In genomic region chrX:103258275-103258674, GRCh38 we compare ENCODE assay signal across 30 cellular contexts. TPM values are rescaled to one million over a fixed set of nuclear protein-coding genes. Genes with fewer than 3 reads are reported as not detected.
"Had no signal": no experiment of that assay in that cellular context is flagged by ENCODE, and none has a peak within 500 bp of the region (broad histone marks: within the 10 kb centered on the region; RNA-seq: fewer than 3 reads in every experiment).

No MANE protein-coding gene starts in this region.

- H3K9me3 ChIP-seq: colonic mucosa, esophagus muscularis mucosa, gastroesophageal sphincter, heart left ventricle, psoas muscle, thoracic aorta, tibial nerve, upper lobe of left lung had no signal

- H3K27ac ChIP-seq: colonic mucosa, esophagus muscularis mucosa, foreskin keratinocyte, gastroesophageal sphincter, heart left ventricle, neural progenitor cell, psoas muscle, skin epidermis, thoracic aorta, tibial nerve, upper lobe of left lung had no signal

- H3K4me1 ChIP-seq: colonic mucosa, psoas muscle had no signal

- DNase-seq: colonic mucosa; effector CD8-positive, alpha-beta T cell; endodermal cell; foreskin keratinocyte; heart left ventricle; hippocampal formation; left cardiac atrium; mesenchymal stem cell; naive thymus-derived CD4-positive, alpha-beta T cell; posterior cingulate gyrus; psoas muscle; right cardiac atrium; stimulated activated CD4-positive, alpha-beta T cell treated with anti-CD3 and anti-CD28 coated beads, Interleukin-15, amount 100 ng/mL, for 24 hours; stimulated activated CD4-positive, alpha-beta T cell treated with anti-CD3 and anti-CD28 coated beads, Interleukin-2, amount 100 ng/mL, for 48 hours; stimulated activated naive B cell treated with anti-CD40 and anti-IgM and Interleukin-4, amounts not matched to agents 10 μg/mL and 1 μg/mL and 100 μg/mL, for 72 hours; upper lobe of left lung had no signal

- H3K4me3 ChIP-seq: colonic mucosa, esophagus muscularis mucosa, gastroesophageal sphincter, heart left ventricle, neural progenitor cell, psoas muscle, skin epidermis, thoracic aorta, tibial nerve, upper lobe of left lung had no signal

- H3K27me3 ChIP-seq: colonic mucosa, esophagus muscularis mucosa, gastroesophageal sphincter, neural progenitor cell, upper lobe of left lung had no signal

- ATAC-seq: foreskin keratinocyte; gastroesophageal sphincter; heart left ventricle; left cardiac atrium; naive thymus-derived CD4-positive, alpha-beta T cell; psoas muscle; right cardiac atrium; stimulated activated naive B cell treated with anti-CD40 and anti-IgM and Interleukin-4, amounts not matched to agents 10 μg/mL and 1 μg/mL and 100 μg/mL, for 72 hours had no signal

- H3K36me3 ChIP-seq: colonic mucosa, gastroesophageal sphincter, neural progenitor cell, thoracic aorta, tibial nerve, upper lobe of left lung had no signal

RNA-seq across cellular contexts. Expression of gene TCEAL5, which starts 18.3 kb away (rescaled TPM):
- total RNA-seq: endothelial cell of umbilical vein; epithelial cell of proximal tubule; fibroblast of lung; foreskin keratinocyte; lower leg skin; lung microvascular endothelial cell; mesothelial cell of epicardium; naive thymus-derived CD4-positive, alpha-beta T cell; osteoblast; psoas muscle; renal cortical epithelial cell; tibial nerve had no signal
- polyA plus RNA-seq: endothelial cell of umbilical vein; fibroblast of lung; foreskin keratinocyte; naive thymus-derived CD4-positive, alpha-beta T cell had no signal
